In the genomic region with DNA sequence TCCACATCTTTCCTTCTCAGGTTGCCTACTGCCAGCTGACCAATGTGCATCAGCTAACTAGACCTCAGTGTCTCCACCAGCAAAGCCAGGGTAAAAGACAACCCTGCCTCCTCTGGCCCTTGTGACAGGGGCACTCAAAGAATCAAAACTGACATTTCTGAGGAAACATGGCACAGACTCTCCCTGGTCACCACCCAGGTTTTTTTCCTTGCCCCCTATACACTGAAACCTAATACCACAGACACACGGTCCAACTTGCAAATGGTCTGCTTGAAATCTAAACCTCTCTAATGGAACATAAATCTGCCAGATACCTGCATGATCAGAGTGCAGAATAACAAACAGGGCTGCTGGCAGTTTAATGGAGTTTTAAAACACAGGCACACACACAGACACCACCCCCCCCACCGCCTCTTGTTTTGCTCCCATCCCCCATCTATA, we compare ENCODE assay signal across 8 cellular contexts. TPM values are rescaled to one million over a fixed set of nuclear protein-coding genes. Genes with fewer than 3 reads are reported as not detected.
A peak's percentile ranks its signal among the peaks of the same experiment; 100 is the strongest.
DNase-seq lines count a peak whose midpoint lies in the region; ATAC-seq and TF ChIP-seq lines count a peak whose summit lies in the region.

No MANE protein-coding gene starts in this region.

- no peaks in the 10 kb centered on the region for H3K27me3 Mint-ChIP-seq in CD4-positive, CD25-positive, alpha-beta regulatory T cell
- peaks cover 1% of the 10 kb centered on the region for H3K27me3 Mint-ChIP-seq in IgD-negative memory B cell
- H3K27me3 Mint-ChIP-seq in natural killer cell treated with Interleukin-12 subunit alpha and Interleukin-12 subunit beta and Interleukin-15 and Interleukin-18, amount 100 ng/mL, for 72 hours = no peaks in the 10 kb centered on the region

- peaks cover 12 to 31% (median 14%) of the 10 kb centered on the region in 4 donors for H3K4me1 Mint-ChIP-seq in CD4-positive, CD25-positive, alpha-beta regulatory T cell
- H3K4me1 Mint-ChIP-seq in IgD-negative memory B cell = peaks cover 5 to 25% (median 18%) of the 10 kb centered on the region in 3 donors
- H3K4me1 Mint-ChIP-seq in natural killer cell treated with Interleukin-12 subunit alpha and Interleukin-12 subunit beta and Interleukin-15 and Interleukin-18, amount 100 ng/mL, for 72 hours (ENCODE audit: low read depth in 2 of 2) = peaks cover 19 to 34% of the 10 kb centered on the region in 2 donors

- H3K4me3 Mint-ChIP-seq in CD4-positive, CD25-positive, alpha-beta regulatory T cell = no peak overlapping the region
- H3K4me3 Mint-ChIP-seq in IgD-negative memory B cell = no peak overlapping the region
- no peak overlapping the region for H3K4me3 Mint-ChIP-seq in natural killer cell treated with Interleukin-12 subunit alpha and Interleukin-12 subunit beta and Interleukin-15 and Interleukin-18, amount 100 ng/mL, for 72 hours

- H3K9me3 ChIP-seq in CD4-positive, CD25-positive, alpha-beta regulatory T cell (ENCODE audit: control insufficient read depth in 2 of 2, low read length in 2 of 2) = no peaks in the 10 kb centered on the region
- no peaks in the 10 kb centered on the region for H3K9me3 ChIP-seq in WERI-Rb-1 (ENCODE audit: severe bottlenecking)

- TF ChIP-seq CTCF in WERI-Rb-1 (IDR thresholded peaks at IDR 0.05; ENCODE audit: low read depth, low read length) = no peak

- H3K27ac ChIP-seq in CD4-positive, CD25-positive, alpha-beta regulatory T cell (ENCODE audit: insufficient read depth, low read length, poor library complexity, severe bottlenecking) = no peak overlapping the region
- peak overlapping the region; percentile 48 for H3K27ac ChIP-seq in WERI-Rb-1

- no peaks in the 10 kb centered on the region for H3K4me1 ChIP-seq in CD4-positive, CD25-positive, alpha-beta regulatory T cell (ENCODE audit: control insufficient read depth, insufficient read depth, low read length, poor library complexity, severe bottlenecking)

- no peak overlapping the region for H3K4me3 ChIP-seq in CD4-positive, CD25-positive, alpha-beta regulatory T cell (ENCODE audit: low read depth, low read length)
- H3K4me3 ChIP-seq in WERI-Rb-1 (ENCODE audit: low read depth, low read length) = no peak overlapping the region

- no peak for ATAC-seq in CD4-positive, CD25-positive, alpha-beta regulatory T cell (ENCODE audit: low read depth in 2 of 2)
- ATAC-seq in natural killer cell treated with Interleukin-12 subunit alpha and Interleukin-12 subunit beta and Interleukin-15 and Interleukin-18, amount 100 ng/mL, for 72 hours = no peak
- ATAC-seq in HG03354 (IDR thresholded peaks at IDR 0.05; ENCODE audit: poor library complexity, severe bottlenecking, unreplicated experiment) (no peak), GM21717 (IDR thresholded peaks at IDR 0.05; ENCODE audit: unreplicated experiment) (no peak), HG02798 (IDR thresholded peaks at IDR 0.05; ENCODE audit: poor library complexity, unreplicated experiment) (no peak)

- H3K27ac Mint-ChIP-seq in CD4-positive, CD25-positive, alpha-beta regulatory T cell = peak overlapping the region; percentile 36 to 89 (median 57)
- H3K27ac Mint-ChIP-seq in IgD-negative memory B cell = peak overlapping the region; percentile 16 to 73 (median 22)
- H3K27ac Mint-ChIP-seq in natural killer cell treated with Interleukin-12 subunit alpha and Interleukin-12 subunit beta and Interleukin-15 and Interleukin-18, amount 100 ng/mL, for 72 hours = peak overlapping the region; percentile 35 to 79

- peaks cover 35% of the 10 kb centered on the region for H3K36me3 ChIP-seq in CD4-positive, CD25-positive, alpha-beta regulatory T cell (ENCODE audit: control insufficient read depth, insufficient read depth, low read length)
- peaks cover 5% of the 10 kb centered on the region; the same call in 1 of the 2 replicates for H3K36me3 ChIP-seq in WERI-Rb-1

- peaks cover 18% of the 10 kb centered on the region for H3K36me3 Mint-ChIP-seq in CD4-positive, CD25-positive, alpha-beta regulatory T cell
- H3K36me3 Mint-ChIP-seq in IgD-negative memory B cell = no peaks in the 10 kb centered on the region
- no peaks in the 10 kb centered on the region for H3K36me3 Mint-ChIP-seq in natural killer cell treated with Interleukin-12 subunit alpha and Interleukin-12 subunit beta and Interleukin-15 and Interleukin-18, amount 100 ng/mL, for 72 hours

- DNase-seq in CD4-positive, CD25-positive, alpha-beta regulatory T cell = no peak
- DNase-seq in WERI-Rb-1 = peak; percentile 31
- no peak for DNase-seq in natural killer cell treated with Interleukin-12 subunit alpha and Interleukin-12 subunit beta and Interleukin-15 and Interleukin-18, amount 100 ng/mL, for 72 hours (ENCODE audit: low spot score)
- no peak for DNase-seq in cerebellum (ENCODE audit: low spot score)

- no peaks in the 10 kb centered on the region for H3K27me3 ChIP-seq in CD4-positive, CD25-positive, alpha-beta regulatory T cell (ENCODE audit: control insufficient read depth, insufficient read depth, low read length)
- no peaks in the 10 kb centered on the region for H3K27me3 ChIP-seq in WERI-Rb-1 (ENCODE audit: insufficient read depth, low read depth, severe bottlenecking)

- no peaks in the 10 kb centered on the region for H3K9me3 Mint-ChIP-seq in CD4-positive, CD25-positive, alpha-beta regulatory T cell
- H3K9me3 Mint-ChIP-seq in IgD-negative memory B cell = no peaks in the 10 kb centered on the region
- H3K9me3 Mint-ChIP-seq in natural killer cell treated with Interleukin-12 subunit alpha and Interleukin-12 subunit beta and Interleukin-15 and Interleukin-18, amount 100 ng/mL, for 72 hours = no peaks in the 10 kb centered on the region

RNA-seq across cellular contexts. Expression of a gene that starts 19.5 kb away (rescaled TPM):
- 4.3 TPM for total RNA-seq in CD4-positive, CD25-positive, alpha-beta regulatory T cell
- under 1 TPM in 3 of 4 donors, not detected in 1; 0.15 to 0.52 (median 0.38) TPM for polyA plus RNA-seq in CD4-positive, CD25-positive, alpha-beta regulatory T cell
- polyA plus RNA-seq in IgD-negative memory B cell = not detected
- 10 to 100 TPM in 1 of 2 donors, 1 to 10 TPM in 1; 2.1 to 10.2 TPM for total RNA-seq in natural killer cell treated with Interleukin-12 subunit alpha and Interleukin-12 subunit beta and Interleukin-15 and Interleukin-18, amount 100 ng/mL, for 72 hours
- 1.3 TPM for total RNA-seq in cerebellum

RNA-seq across cellular contexts. Expression of a gene that starts 49.3 kb away (rescaled TPM):
- total RNA-seq in CD4-positive, CD25-positive, alpha-beta regulatory T cell = 5.9 TPM
- polyA plus RNA-seq in CD4-positive, CD25-positive, alpha-beta regulatory T cell = under 1 TPM in 2 of 4 donors, not detected in 2; 0.05 to 0.18 TPM
- polyA plus RNA-seq in IgD-negative memory B cell = not detected
- total RNA-seq in natural killer cell treated with Interleukin-12 subunit alpha and Interleukin-12 subunit beta and Interleukin-15 and Interleukin-18, amount 100 ng/mL, for 72 hours = 10 to 100 TPM in 1 of 2 donors, 1 to 10 TPM in 1; 4.4 to 32.5 TPM
- 28.6 TPM for total RNA-seq in cerebellum

RNA-seq across cellular contexts. Expression of a gene that starts 52.7 kb away (rescaled TPM):
- 41.5 TPM for total RNA-seq in CD4-positive, CD25-positive, alpha-beta regulatory T cell
- polyA plus RNA-seq in CD4-positive, CD25-positive, alpha-beta regulatory T cell = 1 to 10 TPM; 5.5 to 9.2 (median 6.4) TPM
- polyA plus RNA-seq in IgD-negative memory B cell = 8.6 TPM
- 100 to 1,000 TPM in 1 of 2 donors, 10 to 100 TPM in 1; 40.8 to 111 TPM for total RNA-seq in natural killer cell treated with Interleukin-12 subunit alpha and Interleukin-12 subunit beta and Interleukin-15 and Interleukin-18, amount 100 ng/mL, for 72 hours
- total RNA-seq in cerebellum = 35.7 TPM
